8 cellular contexts compared by ENCODE assay signal in the genomic region with DNA sequence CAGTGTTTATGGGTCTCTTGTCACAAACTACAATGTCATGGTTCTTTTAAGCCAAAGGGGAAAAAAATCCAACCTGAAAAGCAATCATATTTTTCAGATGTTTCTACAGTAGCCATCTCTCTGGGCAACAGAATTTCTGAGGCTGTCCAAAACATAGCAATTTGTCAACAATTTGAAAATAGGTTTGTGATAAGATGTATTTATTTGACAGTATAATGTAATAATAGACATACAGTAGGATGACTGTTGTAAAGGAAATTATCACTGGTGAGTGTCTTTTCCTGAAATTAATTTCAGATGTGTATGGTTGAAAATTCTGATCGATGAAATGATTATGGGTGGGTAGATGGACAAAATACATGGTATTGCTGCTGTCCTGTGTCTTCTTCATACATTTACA.
"Had no signal": no experiment of that assay in that cellular context is flagged by ENCODE, and none has a peak within 500 bp of the region (broad histone marks: within the 10 kb centered on the region; RNA-seq: fewer than 3 reads in every experiment).

No MANE protein-coding gene starts in this region.

- H3K4me3 ChIP-seq: K562 had no signal

- H3K27ac ChIP-seq: HL-60, KMS-11 had no signal

- DNase-seq: IMR-90, KBM-7, KG1 had no signal

- H3K9ac ChIP-seq: KMS-11 had no signal

- FAIRE-seq: HepG2, HTR-8/SVneo, K562 had no signal

- ATAC-seq: HepG2, K562 had no signal

- H3K4me2 ChIP-seq: KMS-11 had no signal
